18 cellular contexts compared by ENCODE assay signal in the genomic region with DNA sequence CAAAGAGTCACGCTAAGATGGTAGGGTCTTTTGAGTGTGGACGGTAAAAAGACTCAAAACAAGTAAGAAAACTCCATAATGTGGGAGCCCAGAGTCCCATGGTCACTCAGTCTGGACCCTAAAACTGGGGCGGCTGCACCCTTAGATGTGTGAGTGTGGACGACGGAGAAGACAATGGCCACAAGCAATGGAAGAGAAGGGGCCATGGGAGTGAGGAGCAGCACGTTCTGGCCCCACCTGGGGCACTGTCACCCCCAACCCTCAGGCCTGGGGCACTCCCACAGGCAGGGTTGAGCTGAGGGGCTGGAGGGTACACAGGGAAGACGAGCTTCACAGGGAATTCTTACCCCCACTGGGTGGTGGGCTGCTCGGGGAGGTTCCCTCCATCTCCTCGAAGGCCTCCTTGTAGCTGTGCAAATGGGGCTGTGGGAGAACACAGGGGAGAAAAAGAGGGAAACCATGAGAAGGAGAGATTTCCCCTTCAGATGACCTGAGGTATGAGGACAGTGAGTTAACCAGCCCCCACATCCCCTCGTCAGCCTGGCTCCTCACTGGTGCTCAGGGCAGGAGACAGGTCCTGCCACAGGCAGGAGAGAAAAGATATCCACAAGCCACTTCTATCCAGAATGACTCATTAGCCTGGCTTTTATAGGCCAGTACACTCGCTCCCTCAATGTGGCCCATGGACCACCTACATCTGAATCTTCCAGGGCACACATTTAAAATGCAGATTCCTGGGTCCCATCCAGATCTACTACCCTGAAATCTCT.
DNase-seq lines count a peak whose midpoint lies in the region; ATAC-seq and TF ChIP-seq lines count a peak whose summit lies in the region.
"Had no signal": no experiment of that assay in that cellular context is flagged by ENCODE, and none has a peak within 500 bp of the region (broad histone marks: within the 10 kb centered on the region; RNA-seq: fewer than 3 reads in every experiment).

No MANE protein-coding gene starts in this region.

- intact Hi-C loops in esophagus squamous epithelium (cut with DNase I), result no loop called here

- peaks cover 35% of the 10 kb centered on the region for H3K4me1 Mint-ChIP-seq in HFFc6 (ENCODE audit: low read depth)
- H3K4me1 Mint-ChIP-seq: naive B cell; stimulated activated effector memory CD8-positive, alpha-beta T cell treated with anti-CD3 and anti-CD28 coated beads, Interleukin-12 subunit alpha, Interleukin-12 subunit beta, amount 100 ng/mL, for 72 hours had no signal

- H3K27me3 ChIP-seq in esophagus squamous epithelium, result no peaks in the 10 kb centered on the region
- H3K27me3 ChIP-seq in muscle layer of colon (ENCODE audit: control insufficient read depth in 1 of 2, insufficient read depth in 2 of 2, low read length in 2 of 2), result no peaks in the 10 kb centered on the region
- peaks cover 0 to 4% (median 0%) of the 10 kb centered on the region in 5 donors for H3K27me3 ChIP-seq in subcutaneous abdominal adipose tissue (ENCODE audit: control insufficient read depth in 5 of 5, insufficient read depth in 4 of 5, low read length in 5 of 5)
- H3K27me3 ChIP-seq: foreskin keratinocyte, MG63, Peyer's patch had no signal

- ATAC-seq in GM18520 (IDR thresholded peaks at IDR 0.05; ENCODE audit: unreplicated experiment), result no peak
- ATAC-seq: CD8-positive, alpha-beta T cell; foreskin keratinocyte; HepG2; stimulated activated effector memory CD8-positive, alpha-beta T cell treated with anti-CD3 and anti-CD28 coated beads, Interleukin-12 subunit alpha, Interleukin-12 subunit beta, amount 100 ng/mL, for 72 hours had no signal

- H3K4me3 ChIP-seq in esophagus squamous epithelium (no peak overlapping the region), muscle layer of colon (ENCODE audit: low read depth in 1 of 2, low read length in 2 of 2) (no peak overlapping the region), subcutaneous abdominal adipose tissue (ENCODE audit: low read depth in 1 of 5, low read length in 5 of 5) (no peak overlapping the region)
- H3K4me3 ChIP-seq: MG63, Peyer's patch had no signal

- H3K9ac ChIP-seq in muscle layer of colon (ENCODE audit: low read length) (no peak overlapping the region), subcutaneous abdominal adipose tissue (ENCODE audit: low read length in 5 of 5) (peak overlapping the region in 1 of 5 donors; percentile 17)

- H3K36me3 ChIP-seq in esophagus squamous epithelium (peaks cover 8 to 70% (median 9%) of the 10 kb centered on the region in 3 donors), muscle layer of colon (ENCODE audit: insufficient read depth, low read length) (peaks cover 91% of the 10 kb centered on the region), subcutaneous abdominal adipose tissue (ENCODE audit: control insufficient read depth in 5 of 5, insufficient read depth in 5 of 5, low read length in 5 of 5) (peaks cover 4 to 89% (median 79%) of the 10 kb centered on the region in 5 donors)

- no peak overlapping the region for H3K4me3 Mint-ChIP-seq in HFFc6
- H3K4me3 Mint-ChIP-seq: CD8-positive, alpha-beta T cell; naive B cell; stimulated activated effector memory CD8-positive, alpha-beta T cell treated with anti-CD3 and anti-CD28 coated beads, Interleukin-12 subunit alpha, Interleukin-12 subunit beta, amount 100 ng/mL, for 72 hours had no signal

- H3K9me3 Mint-ChIP-seq in HFFc6, result no peaks in the 10 kb centered on the region
- H3K9me3 Mint-ChIP-seq: CD8-positive, alpha-beta T cell; naive B cell; stimulated activated effector memory CD8-positive, alpha-beta T cell treated with anti-CD3 and anti-CD28 coated beads, Interleukin-12 subunit alpha, Interleukin-12 subunit beta, amount 100 ng/mL, for 72 hours had no signal

- H3K27ac ChIP-seq in esophagus squamous epithelium (peak overlapping the region; percentile 45 to 93 (median 82)), muscle layer of colon (ENCODE audit: low read depth, low read length) (peak overlapping the region; percentile 48), subcutaneous abdominal adipose tissue (ENCODE audit: low read depth, low read length) (peak overlapping the region; percentile 92)
- H3K27ac ChIP-seq: foreskin keratinocyte had no signal

- no peak for TF ChIP-seq CTCF in HFFc6 (IDR thresholded peaks at IDR 0.05)
- no peak for TF ChIP-seq CTCF in esophagus squamous epithelium (IDR thresholded peaks at IDR 0.05)

- peaks cover 7% of the 10 kb centered on the region for H3K27me3 Mint-ChIP-seq in HFFc6 (ENCODE audit: insufficient read depth)

- no peak for TF ChIP-seq POLR2A in esophagus squamous epithelium (IDR thresholded peaks at IDR 0.05)

- H3K9me3 ChIP-seq in esophagus squamous epithelium, result no peaks in the 10 kb centered on the region
- H3K9me3 ChIP-seq in muscle layer of colon (ENCODE audit: low read length), result no peaks in the 10 kb centered on the region
- peaks cover 0 to 2% (median 0%) of the 10 kb centered on the region in 5 donors for H3K9me3 ChIP-seq in subcutaneous abdominal adipose tissue (ENCODE audit: control insufficient read depth in 5 of 5, low read length in 5 of 5)
- H3K9me3 ChIP-seq: MG63, Peyer's patch had no signal

- in situ Hi-C loops in G401 (cut with HindIII; ENCODE audit: low sequenced_read_pairs), result no loop called here

- H3K36me3 Mint-ChIP-seq in HFFc6 (ENCODE audit: low read depth), result peaks cover 30% of the 10 kb centered on the region
- H3K36me3 Mint-ChIP-seq: CD8-positive, alpha-beta T cell; naive B cell had no signal

- DNase-seq in HFFc6 (peak; percentile 36), esophagus squamous epithelium (lab: John Stamatoyannopoulos, UW) (no peak), foreskin melanocyte (no peak), G401 (ENCODE audit: low spot score) (no peak)
- no peak for DNase-seq in stimulated activated CD4-positive, alpha-beta T cell treated with anti-CD3 and anti-CD28 coated beads, Interleukin-2, amount 100 ng/mL, for 48 hours
- DNase-seq: activated CD4-positive, alpha-beta T cell treated with anti-CD3 and anti-CD28 coated beads for 4 hours; CD8-positive, alpha-beta T cell; DMS53; foreskin keratinocyte; MG63; naive B cell; NCI-H1694 treated with DMSO at 0.1 percent for 48 hours; Peyer's patch had no signal

- peak overlapping the region; percentile 96 for H3K27ac Mint-ChIP-seq in HFFc6
- H3K27ac Mint-ChIP-seq: CD8-positive, alpha-beta T cell; stimulated activated effector memory CD8-positive, alpha-beta T cell treated with anti-CD3 and anti-CD28 coated beads, Interleukin-12 subunit alpha, Interleukin-12 subunit beta, amount 100 ng/mL, for 72 hours had no signal

- H3K4me1 ChIP-seq in esophagus squamous epithelium, result peaks cover 6 to 79% (median 34%) of the 10 kb centered on the region in 3 donors
- H3K4me1 ChIP-seq in muscle layer of colon (ENCODE audit: insufficient read depth, low read length), result peaks cover 64% of the 10 kb centered on the region
- H3K4me1 ChIP-seq in subcutaneous abdominal adipose tissue (ENCODE audit: control insufficient read depth in 5 of 5, insufficient read depth in 5 of 5, low read length in 5 of 5), result peaks cover 17 to 85% (median 80%) of the 10 kb centered on the region in 5 donors
- H3K4me1 ChIP-seq: foreskin keratinocyte had no signal

- 87% methylated on average over 8 to 9 of the region's 11 CpGs for WGBS in esophagus squamous epithelium, 2 donors
